Comparison of ENCODE assay signal across 2 cellular contexts in genomic region chr6:142833054-142833453, GRCh38.
TF ChIP-seq lines count a peak whose summit lies in the region.

No MANE protein-coding gene starts in this region.

TF ChIP-seq in GM12878, 131 proteins besides CTCF, POLR2A, EP300 and RAD21 (continued from another document):
- no peak for TF ChIP-seq E2F8 (IDR thresholded peaks at IDR 0.05; ENCODE audit: low read depth, partially characterized antibody)
- TF ChIP-seq JUNB (IDR thresholded peaks at IDR 0.05) = peak; percentile 41; the same call in 1 of the 2 replicates
- no peak for TF ChIP-seq IRF4 (IDR thresholded peaks at IDR 0.05; ENCODE audit: low read depth, low read length)

TF ChIP-seq in GM23338, 12 proteins besides CTCF, POLR2A, EP300 and RAD21:
- TF ChIP-seq ZNF462 (CRISPR knock-in tag; IDR thresholded peaks at IDR 0.05) (no peak), STAT1 (IDR thresholded peaks at IDR 0.05; ENCODE audit: unreplicated experiment) (no peak), ZNF114 (CRISPR knock-in tag; IDR thresholded peaks at IDR 0.05) (no peak), JUNB (IDR thresholded peaks at IDR 0.05; ENCODE audit: unreplicated experiment) (no peak)
